ENCODE assay signal across 19 cellular contexts in genomic region chr1:161972828-161973227, GRCh38. TPM values are rescaled to one million over a fixed set of nuclear protein-coding genes. Genes with fewer than 3 reads are reported as not detected.
DNase-seq lines count a peak whose midpoint lies in the region; ATAC-seq, FAIRE-seq and TF ChIP-seq lines count a peak whose summit lies in the region.
"Had no signal": no experiment of that assay in that cellular context is flagged by ENCODE, and none has a peak within 500 bp of the region (broad histone marks: within the 10 kb centered on the region; RNA-seq: fewer than 3 reads in every experiment).

No MANE protein-coding gene starts in this region.

- POLR2A ChIA-PET in HepG2 (lab: Yijun Ruan, JAX) = no interaction called here
- POLR2A ChIA-PET in H1 (lab: Charles Lee; ENCODE audit: partially characterized antibody) = interaction anchor here (1.2 kb wide), 1 partner anchor 9 kb away, joined by 3 read pairs; no protein-coding TSS in a partner anchor
- POLR2A ChIA-PET in CD4-positive, alpha-beta T cell (lab: Charles Lee) = no interaction called here
- POLR2A ChIA-PET in RWPE1 (lab: Yijun Ruan, JAX; ENCODE audit: low non-redundant PET) = no interaction called here

- no peak overlapping the region for H3K18ac ChIP-seq in H1 (ENCODE audit: extremely low read depth, low read length)

- H2AFZ ChIP-seq in HepG2 (ENCODE audit: low read length) (no peak overlapping the region), H1 (ENCODE audit: low read length) (0 out of 2 replicates have a peak overlapping the region, but pooled peaks have one; percentile 16), osteoblast (ENCODE audit: low read length) (no peak overlapping the region)

- TF ChIP-seq POLR2A in HepG2 (IDR thresholded peaks at IDR 0.05; ENCODE audit: insufficient read depth in 1 of 2, low read depth in 2 of 2, low read length in 2 of 2) (no peak), right lobe of liver (IDR thresholded peaks at IDR 0.05) (no peak), H1 (IDR thresholded peaks at IDR 0.05; ENCODE audit: control extremely low read depth in 1 of 2, low read depth in 2 of 2, low read length in 2 of 2) (no peak)

- no peak for TF ChIP-seq CTCF in HepG2 (CRISPR knock-in tag; IDR thresholded peaks at IDR 0.05)
- no peak for TF ChIP-seq CTCF in right lobe of liver (IDR thresholded peaks at IDR 0.05)
- TF ChIP-seq CTCF in H1 (IDR thresholded peaks at IDR 0.05; ENCODE audit: control extremely low read depth in 1 of 3, insufficient read depth in 1 of 3, low read depth in 1 of 3, low read length in 3 of 3) = no peak
- no peak for TF ChIP-seq CTCF in osteoblast (IDR thresholded peaks at IDR 0.05; ENCODE audit: extremely low read depth, low read depth, low read length)
- no peak for TF ChIP-seq CTCF in CD4-positive, alpha-beta T cell (IDR thresholded peaks at IDR 0.05)
- TF ChIP-seq CTCF in RWPE1 (conservative IDR thresholded peaks at IDR 0.05; ENCODE audit: low read depth) = no peak

- DNase-seq in HepG2 (ENCODE audit: low spot score) (no peak), right lobe of liver (no peak), H1 (ENCODE audit: low read depth in 1 of 2, low spot score in 2 of 2) (no peak), osteoblast (ENCODE audit: insufficient read length, low spot score, missing footprints) (peak; percentile 25), RWPE1 (ENCODE audit: low spot score) (no peak)
- no peak for DNase-seq in CD4-positive, alpha-beta T cell
- DNase-seq: ACHN; C1 segment of cervical spinal cord; CD4-positive, alpha-beta memory T cell; DMS153; DND-41; GDM1; IMR-90 had no signal

- no peak overlapping the region for H3K23ac ChIP-seq in H1 (ENCODE audit: insufficient read length)

- intact Hi-C loops in HepG2 (cut with micrococcal nuclease; ENCODE audit: unreplicated experiment) (no loop called here), right lobe of liver (cut with DNase I) (no loop called here)
- intact Hi-C loops in CD4-positive, alpha-beta T cell (cut with DNase I, micrococcal nuclease) = no loop called here

- H2BK120ac ChIP-seq in H1 (replicated peaks; ENCODE audit: low read depth, low read length) = no peak overlapping the region

- no peak overlapping the region for H2BK12ac ChIP-seq in H1 (ENCODE audit: low read depth, low read length)

- BruUV-seq in HepG2 (replicated peaks; lab: Mats Ljungman, UMichigan) = no TSS peak

- CTCF ChIA-PET in HepG2 (lab: Yijun Ruan, JAX; ENCODE audit: low intra/inter-chr PET ratio, low total read pairs) = no interaction called here
- CTCF ChIA-PET in H1 (lab: Charles Lee; ENCODE audit: partially characterized antibody) = interaction anchor here (0.9 to 1.6 kb wide), 6 partner anchors 10 to 417 kb away, joined by 3 to 6 read pairs (median 4); no protein-coding TSS in a partner anchor
- CTCF ChIA-PET in CD4-positive, alpha-beta T cell (lab: Charles Lee) = no interaction called here
- CTCF ChIA-PET in RWPE1 (lab: Yijun Ruan, JAX) = interaction anchor here (0.6 kb wide), 1 partner anchor 96 kb away, joined by 4 read pairs; no protein-coding TSS in a partner anchor

- 64% methylated on average over 8 of the region's 9 CpGs for WGBS in HepG2 (ENCODE audit: low lambda C conversion rate)
- WGBS in right lobe of liver (ENCODE audit: insufficient coverage, low coverage, low lambda C conversion rate, missing lambda C conversion rate) = 63% methylated on average over 4 of the region's 9 CpGs
- WGBS in H1 (ENCODE audit: extremely low coverage in 1 of 2, insufficient coverage in 1 of 2, insufficient read length in 1 of 2, insufficient replicate concordance in 2 of 2, low coverage in 1 of 2, low lambda C conversion rate in 2 of 2, missing lambda C conversion rate in 1 of 2), 2 experiments = 83% methylated on average over 8 of the region's 9 CpGs; no CpG with 5 or more reads in 1 of the 2 experiments

- no peak overlapping the region for H4K8ac ChIP-seq in H1 (ENCODE audit: extremely low read depth, insufficient read depth, low read length)

- H3K4me2 ChIP-seq in HepG2 (ENCODE audit: low read depth, low read length) (no peak overlapping the region), H1 (ENCODE audit: insufficient read depth in 1 of 2, low read depth in 2 of 2, low read length in 2 of 2) (no peak overlapping the region), osteoblast (ENCODE audit: insufficient read depth, low read length) (no peak overlapping the region)

- H3K4me1 ChIP-seq in HepG2 (ENCODE audit: insufficient read depth, low read length) (peaks cover 29% of the 10 kb centered on the region), right lobe of liver (peaks cover 0 to 5% (median 0%) of the 10 kb centered on the region in 4 donors), H1 (replicated peaks in 1 of 4; ENCODE audit: control insufficient read depth in 3 of 4, insufficient read depth in 4 of 4, low read length in 3 of 4) (peaks cover 0 to 6% (median 0%) of the 10 kb centered on the region in 4 experiments; a peak in 2 of 7 replicates), osteoblast (ENCODE audit: insufficient read depth, low read length) (peaks cover 5% of the 10 kb centered on the region)

- H3K27me3 ChIP-seq in HepG2 (ENCODE audit: control insufficient read depth in 1 of 2, insufficient read depth in 2 of 2, low read length in 2 of 2) (peaks cover 0 to 16% of the 10 kb centered on the region in 2 experiments; a peak in 3 of 5 replicates), right lobe of liver (no peaks in the 10 kb centered on the region), H1 (replicated peaks in 1 of 4; ENCODE audit: control insufficient read depth in 3 of 4, extremely low read depth in 1 of 4, insufficient read depth in 3 of 4, low read length in 3 of 4) (no peaks in the 10 kb centered on the region), osteoblast (ENCODE audit: insufficient read depth, low read length) (peaks cover 19% of the 10 kb centered on the region)
- no peaks in the 10 kb centered on the region for H3K27me3 ChIP-seq in CD4-positive, alpha-beta T cell (ENCODE audit: control insufficient read depth, insufficient read depth, low read length)

- FAIRE-seq in HepG2 (lab: Jason Lieb, UNC) (no peak), H1 (lab: Jason Lieb, UNC) (no peak)
- FAIRE-seq: D721Med, GM12892, H54 had no signal

- no peak overlapping the region for H2BK5ac ChIP-seq in H1 (ENCODE audit: low read depth, low read length)

- H3K9ac ChIP-seq in HepG2 (ENCODE audit: insufficient read depth, low read depth, low read length) = no peak overlapping the region
- no peak overlapping the region for H3K9ac ChIP-seq in H1 (replicated peaks in 1 of 4; ENCODE audit: extremely low read depth in 1 of 4, low read depth in 3 of 4, low read length in 3 of 4)

- no peak overlapping the region for H2BK20ac ChIP-seq in H1 (ENCODE audit: low read length)

- no peaks in the 10 kb centered on the region for H4K20me1 ChIP-seq in HepG2 (ENCODE audit: insufficient read depth, low read length)
- no peaks in the 10 kb centered on the region for H4K20me1 ChIP-seq in H1 (replicated peaks in 1 of 2; ENCODE audit: control insufficient read depth in 1 of 2, insufficient read depth in 2 of 2, low read length in 2 of 2)
- H4K20me1 ChIP-seq in osteoblast (ENCODE audit: insufficient read depth, low read length) = no peaks in the 10 kb centered on the region

- TF ChIP-seq EP300 in HepG2 (IDR thresholded peaks at IDR 0.05; ENCODE audit: low read depth in 2 of 2, low read length in 2 of 2) (no peak), HepG2 (CRISPR knock-in tag; IDR thresholded peaks at IDR 0.05; ENCODE audit: borderline replicate concordance) (no peak), H1 (IDR thresholded peaks at IDR 0.05; ENCODE audit: borderline replicate concordance in 1 of 2, low read depth in 2 of 2, low read length in 2 of 2) (no peak)

- H3K27ac ChIP-seq in HepG2 (ENCODE audit: extremely low read length, insufficient read depth, low read length) (no peak overlapping the region), right lobe of liver (no peak overlapping the region), H1 (ENCODE audit: low read depth, low read length) (no peak overlapping the region), osteoblast (ENCODE audit: low read depth, low read length) (no peak overlapping the region), RWPE1 (no peak overlapping the region)
- H3K27ac ChIP-seq in CD4-positive, alpha-beta T cell (ENCODE audit: low read depth, low read length) = no peak overlapping the region

- H3K9me3 Mint-ChIP-seq in CD4-positive, alpha-beta T cell = no peaks in the 10 kb centered on the region
- H3K9me3 Mint-ChIP-seq: CD4-positive, alpha-beta memory T cell had no signal

- H3K36me3 ChIP-seq in HepG2 (replicated peaks in 1 of 2; ENCODE audit: control insufficient read depth in 1 of 2, insufficient read depth in 2 of 2, low read length in 2 of 2) = no peaks in the 10 kb centered on the region
- no peaks in the 10 kb centered on the region for H3K36me3 ChIP-seq in right lobe of liver
- H3K36me3 ChIP-seq in H1 (ENCODE audit: control insufficient read depth in 2 of 4, insufficient read depth in 4 of 4, low read length in 3 of 4) = no peaks in the 10 kb centered on the region
- H3K36me3 ChIP-seq in osteoblast (ENCODE audit: insufficient read depth, low read length) = no peaks in the 10 kb centered on the region

- H3K36me3 Mint-ChIP-seq in CD4-positive, alpha-beta T cell (ENCODE audit: low read depth) = peaks cover under 1% of the 10 kb centered on the region

- no peaks in the 10 kb centered on the region; the same call in 1 of the 2 replicates for H3K23me2 ChIP-seq in H1 (ENCODE audit: low read depth, low read length)

- H3K79me2 ChIP-seq in HepG2 (ENCODE audit: insufficient read depth, low read length) = no peaks in the 10 kb centered on the region
- no peaks in the 10 kb centered on the region for H3K79me2 ChIP-seq in H1 (ENCODE audit: control insufficient read depth in 1 of 2, insufficient read depth in 2 of 2, low read length in 2 of 2)
- no peaks in the 10 kb centered on the region for H3K79me2 ChIP-seq in osteoblast (ENCODE audit: insufficient read depth, low read length)

- H3K4me3 ChIP-seq in HepG2 (replicated peaks in 1 of 3; ENCODE audit: insufficient read depth in 1 of 3, low read depth in 2 of 3, low read length in 3 of 3) = no peak overlapping the region
- H3K4me3 ChIP-seq in right lobe of liver = no peak overlapping the region
- no peak overlapping the region for H3K4me3 ChIP-seq in H1 (ENCODE audit: extremely low read depth in 1 of 4, insufficient read depth in 2 of 4, low read depth in 3 of 4, low read length in 4 of 4)
- no peak overlapping the region for H3K4me3 ChIP-seq in osteoblast (ENCODE audit: insufficient read depth, low read length)

- in situ Hi-C loops in HepG2 (cut with HindIII; ENCODE audit: extremely low pct_ligation_motif_present, low pct_unique_long_range_greater_than_20kb) = no loop called here

- no peaks in the 10 kb centered on the region for H3K4me1 Mint-ChIP-seq in CD4-positive, alpha-beta T cell (ENCODE audit: low read depth)

- no peak overlapping the region for H4K91ac ChIP-seq in H1 (replicated peaks; ENCODE audit: insufficient read length, low read length)

- no peak overlapping the region for H3K56ac ChIP-seq in H1 (replicated peaks; ENCODE audit: insufficient read length, low read depth, low read length)

- no peak overlapping the region for H4K5ac ChIP-seq in H1 (ENCODE audit: insufficient read length, low read depth, low read length)

- H3K79me1 ChIP-seq in H1 (ENCODE audit: low read depth, low read length) = no peaks in the 10 kb centered on the region

- no peak overlapping the region for H2AK5ac ChIP-seq in H1 (ENCODE audit: low read depth, low read length)

- no peak overlapping the region for H3K4me3 Mint-ChIP-seq in CD4-positive, alpha-beta T cell
- H3K4me3 Mint-ChIP-seq: CD4-positive, alpha-beta memory T cell had no signal

- H3K9me3 ChIP-seq in HepG2 (ENCODE audit: low read length) (no peaks in the 10 kb centered on the region), right lobe of liver (no peaks in the 10 kb centered on the region), H1 (ENCODE audit: insufficient read depth in 2 of 2, low read depth in 1 of 2, low read length in 1 of 2) (no peaks in the 10 kb centered on the region), osteoblast (ENCODE audit: low read depth, low read length) (no peaks in the 10 kb centered on the region)
- H3K9me3 ChIP-seq in CD4-positive, alpha-beta T cell (ENCODE audit: control insufficient read depth, low read length) = no peaks in the 10 kb centered on the region

- ATAC-seq in HepG2 (peak; percentile 18; the same call in 2 of the 3 replicates), right lobe of liver (no peak), HG03460 (IDR thresholded peaks at IDR 0.05; ENCODE audit: unreplicated experiment) (no peak), GM18502 (IDR thresholded peaks at IDR 0.05; ENCODE audit: poor library complexity, unreplicated experiment) (no peak)
- no peak for ATAC-seq in CD4-positive, alpha-beta T cell (ENCODE audit: poor library complexity)
- ATAC-seq: HCT116 had no signal

- no peak overlapping the region for H2BK15ac ChIP-seq in H1 (ENCODE audit: low read length)

- TF ChIP-seq RAD21 in HepG2 (CRISPR knock-in tag; IDR thresholded peaks at IDR 0.05) (no peak), H1 (IDR thresholded peaks at IDR 0.05 in 1 of 2, conservative IDR thresholded peaks at IDR 0.05 in 1 of 2; ENCODE audit: low read depth in 2 of 2, low read length in 2 of 2) (no peak)

- no peak overlapping the region for H3K14ac ChIP-seq in H1 (ENCODE audit: insufficient read length)

- H3K4ac ChIP-seq in H1 (replicated peaks; ENCODE audit: insufficient read length, low read depth, low read length) = no peak overlapping the region

- H3K27ac Mint-ChIP-seq in CD4-positive, alpha-beta T cell = no peak overlapping the region

- no peaks in the 10 kb centered on the region for H3K27me3 Mint-ChIP-seq in CD4-positive, alpha-beta T cell
- H3K27me3 Mint-ChIP-seq: CD4-positive, alpha-beta memory T cell had no signal

RNA-seq across cellular contexts. Expression of gene OLFML2B, which starts 50.8 kb away (rescaled TPM):
- not detected in 2 replicates for total RNA-seq in HepG2 (2016; rRNA removed; fragmentation: Illumina TruSeq; extraction: Trizol)
- not detected in 2 replicates for total RNA-seq in HepG2 (2016; cell fraction: cytosol; rRNA removed; fragmentation: Illumina TruSeq; extraction: Trizol; ENCODE audit: low read depth)
- not detected in 2 replicates for total RNA-seq in HepG2 (2016; cell fraction: insoluble cytoplasmic fraction; rRNA removed; fragmentation: Illumina TruSeq; extraction: Trizol)
- not detected in 2 replicates for total RNA-seq in HepG2 (2016; cell fraction: membrane; rRNA removed; fragmentation: Illumina TruSeq; extraction: Trizol)
- total RNA-seq in HepG2 (2016; cell fraction: nucleus; rRNA removed; fragmentation: Illumina TruSeq; extraction: Trizol) = not detected in 2 replicates
- polyA plus RNA-seq in HepG2 (2011; rRNA removed) = not detected in 2 replicates
- polyA plus RNA-seq in HepG2 (2011; cell fraction: cytosol; rRNA removed) = not detected in 2 replicates
- polyA plus RNA-seq in HepG2 (2011; cell fraction: nucleus; rRNA removed) = not detected in 2 replicates
- polyA plus RNA-seq in HepG2 (2012) = not detected in 2 replicates
- not detected in 2 replicates for polyA plus RNA-seq in HepG2 (2016; cell fraction: cytosol; fragmentation: Illumina TruSeq; extraction: Trizol; ENCODE audit: low read depth)
- not detected in 2 replicates for polyA plus RNA-seq in HepG2 (2016; cell fraction: insoluble cytoplasmic fraction; fragmentation: Illumina TruSeq; extraction: Trizol; ENCODE audit: low read depth)
- polyA plus RNA-seq in HepG2 (2016; cell fraction: membrane; fragmentation: Illumina TruSeq; extraction: Trizol; ENCODE audit: low read depth) = not detected in 2 replicates
- not detected in 2 replicates for polyA plus RNA-seq in HepG2 (2016; cell fraction: nucleus; fragmentation: Illumina TruSeq; extraction: Trizol; ENCODE audit: insufficient read depth, low read depth)
- polyA minus RNA-seq in HepG2 (2011; rRNA and poly(A)+ RNA removed; ENCODE audit: low replicate concordance) = 0.05 TPM in 1 of 2 replicates, not detected in the other
- not detected in 2 replicates for polyA minus RNA-seq in HepG2 (2011; cell fraction: cytosol; rRNA and poly(A)+ RNA removed)
- polyA minus RNA-seq in HepG2 (2011; cell fraction: nucleus; rRNA and poly(A)+ RNA removed) = not detected in 2 replicates
- 1 to 10 TPM in 3 of 6 experiments, under 1 TPM in 3; 0.37 to 2.1 (median 1.3) TPM for total RNA-seq in right lobe of liver
- total RNA-seq in H1 (2021; fragmentation: NEBNext Ultra II Directional; extraction: Animal tissue kit (Norgen Biotek cat#: 25700)) = 8.4 and 10.4 TPM in 2 replicates
- polyA plus RNA-seq in H1 (2011; rRNA removed) = 6.5 and 7.8 TPM in 2 replicates
- polyA plus RNA-seq in H1 (2011; cell fraction: cytosol; rRNA removed) = 4.4 TPM
- polyA plus RNA-seq in H1 (2011; cell fraction: nucleus; rRNA removed) = 8.2 TPM
- polyA plus RNA-seq in H1 (2012, experiment 1 of 2) = 8.7 to 11.2 TPM (median 10.2 TPM) in 4 replicates
- 5.0 TPM for polyA plus RNA-seq in H1 (2012, experiment 2 of 2)
- polyA plus RNA-seq in H1 (2013, experiment 1 of 2) = 17.4 TPM
- 14.7 TPM for polyA plus RNA-seq in H1 (2013, experiment 2 of 2)
- 4.4 and 10.8 TPM in 2 replicates for polyA minus RNA-seq in H1 (2011; rRNA and poly(A)+ RNA removed)
- 4.8 TPM for polyA minus RNA-seq in H1 (2011; cell fraction: cytosol; rRNA and poly(A)+ RNA removed)
- 3.3 TPM for polyA minus RNA-seq in H1 (2011; cell fraction: nucleus; rRNA and poly(A)+ RNA removed)
- total RNA-seq in osteoblast = 49.9 and 58.9 TPM in 2 replicates
- total RNA-seq in CD4-positive, alpha-beta T cell = under 1 TPM in 1 of 2 experiments, not detected in 1; 0.08 TPM
- polyA plus RNA-seq: CD4-positive, alpha-beta memory T cell had no signal

Comparison
In these comparisons a context has a peak if more than half of its experiments do, and no peak if none do; other contexts are left out.
1. CTCF ChIA-PET loops: an anchor here in H1 (0.9 to 1.6 kb wide) and RWPE1 (0.6 kb wide); none called in HepG2 and CD4-positive, alpha-beta T cell.